Comparison of ENCODE assay signal across 15 cellular contexts in genomic region chr3:133843634-133844033, GRCh38. TPM values are rescaled to one million over a fixed set of nuclear protein-coding genes. Genes with fewer than 3 reads are reported as not detected.
DNase-seq lines count a peak whose midpoint lies in the region; ATAC-seq and FAIRE-seq lines count a peak whose summit lies in the region.
"Had no signal": no experiment of that assay in that cellular context is flagged by ENCODE, and none has a peak within 500 bp of the region (broad histone marks: within the 10 kb centered on the region; RNA-seq: fewer than 3 reads in every experiment).

No MANE protein-coding gene starts in this region.

- H3K27ac ChIP-seq in GM23248 (no peak overlapping the region), SJCRH30 (no peak overlapping the region)
- H3K27ac ChIP-seq: thyroid gland had no signal

- no peak overlapping the region for H3K4me2 ChIP-seq in GM23248 (ENCODE audit: unreplicated experiment)

- H3K4me1 ChIP-seq in GM23248 (ENCODE audit: insufficient read depth): no peaks in the 10 kb centered on the region
- H3K4me1 ChIP-seq in SJCRH30: 0 out of 2 replicates have a peak, but pooled peaks cover 5% of the 10 kb centered on the region
- H3K4me1 ChIP-seq: thyroid gland had no signal

- H3F3A ChIP-seq in GM23248 (ENCODE audit: insufficient read depth): no peaks in the 10 kb centered on the region

- in situ Hi-C loops in GM23248 (cut with MboI): no loop called here

- H3K27me3 ChIP-seq in GM23248 (replicated peaks; ENCODE audit: insufficient read depth) (no peaks in the 10 kb centered on the region; the same call in 1 of the 2 replicates), SJCRH30 (no peaks in the 10 kb centered on the region)
- H3K27me3 ChIP-seq: thyroid gland had no signal

- H4K20me1 ChIP-seq in GM23248 (ENCODE audit: insufficient read depth): no peaks in the 10 kb centered on the region

- 59 to 65% methylated on average over 7 of the region's 7 CpGs for WGBS in GM23248 (ENCODE audit: low coverage in 1 of 2, low lambda C conversion rate in 2 of 2, missing lambda C conversion rate in 2 of 2), 2 experiments

- no peaks in the 10 kb centered on the region for H3K9me2 ChIP-seq in GM23248 (ENCODE audit: insufficient read depth)

- FAIRE-seq in frontal cortex (lab: Jason Lieb, UNC): no peak
- FAIRE-seq: G401.6 had no signal

- DNase-seq in GM23248 (peak; percentile 34), SJCRH30 (peak; percentile 48 to 62), frontal cortex (ENCODE audit: low spot score in 2 of 2) (peak; percentile 8 to 35), skeletal muscle cell (ENCODE audit: low read depth) (peak; percentile 67), NCI-H510A (lab: John Stamatoyannopoulos, UW) (no peak)
- DNase-seq in activated CD4-positive, alpha-beta T cell treated with anti-CD3 and anti-CD28 coated beads for 4 hours: no peak
- DNase-seq: activated naive CD4-positive, alpha-beta T cell; CD8-positive, alpha-beta T cell; central memory CD4-positive, alpha-beta T cell; KBM-7; NCI-H1436 treated with DMSO at 0.1 percent for 48 hours; thyroid gland had no signal

- H3K36me3 ChIP-seq in GM23248 (ENCODE audit: low read depth) (no peaks in the 10 kb centered on the region), SJCRH30 (no peaks in the 10 kb centered on the region)
- H3K36me3 ChIP-seq: thyroid gland had no signal

- H3K79me2 ChIP-seq in GM23248 (ENCODE audit: insufficient read depth): no peaks in the 10 kb centered on the region

- H3K9me3 ChIP-seq in GM23248 (ENCODE audit: low read depth): no peaks in the 10 kb centered on the region
- H3K9me3 ChIP-seq in SJCRH30 (replicated peaks): no peaks in the 10 kb centered on the region
- H3K9me3 ChIP-seq: thyroid gland had no signal

- H2AFZ ChIP-seq in GM23248: no peak overlapping the region

- ATAC-seq in GM21447 (IDR thresholded peaks at IDR 0.05; ENCODE audit: unreplicated experiment): no peak
- ATAC-seq: CD8-positive, alpha-beta T cell; WTC11 had no signal

- no peak overlapping the region for H3K9ac ChIP-seq in GM23248

- H3K4me3 ChIP-seq in GM23248 (no peak overlapping the region), SJCRH30 (no peak overlapping the region), skeletal muscle cell (ENCODE audit: low read depth, low read length) (no peak overlapping the region)
- H3K4me3 ChIP-seq: thyroid gland had no signal

RNA-seq across cellular contexts. Expression of gene SRPRB, which starts 38.0 kb away (rescaled TPM):
- total RNA-seq in GM23248 (2014; rRNA removed; shearing (Covaris generic)): 82.5 and 110 TPM in 2 replicates
- 99.4 and 102 TPM in 2 replicates for polyA plus RNA-seq in GM23248 (2016; fragmentation: Nextera tagmentation; extraction: Ambion mirVana)
- total RNA-seq in SJCRH30 (2014; rRNA removed; shearing (Covaris generic)): 36.0 and 46.3 TPM in 2 replicates
- 42.8 TPM for total RNA-seq in frontal cortex

RNA-seq across cellular contexts. Expression of gene RAB6B, which starts 52.0 kb away (rescaled TPM):
- total RNA-seq in GM23248 (2014; rRNA removed; shearing (Covaris generic)): 0.38 and 0.76 TPM in 2 replicates
- 0.59 and 0.67 TPM in 2 replicates for polyA plus RNA-seq in GM23248 (2016; fragmentation: Nextera tagmentation; extraction: Ambion mirVana)
- 0.58 and 1.4 TPM in 2 replicates for total RNA-seq in SJCRH30 (2014; rRNA removed; shearing (Covaris generic))
- total RNA-seq in frontal cortex: 43.2 TPM

Comparison
In these comparisons a context has a peak if more than half of its experiments do, and no peak if none do; other contexts are left out.
1. DNase-seq: peak in GM23248 (single experiment), SJCRH30 (2 of 2), frontal cortex (2 of 2) and skeletal muscle cell (single experiment); none in NCI-H510A (single experiment) and activated CD4-positive, alpha-beta T cell treated with anti-CD3 and anti-CD28 coated beads for 4 hours (0 of 2).
2. RNA of gene RAB6B, which starts 52.0 kb away (total RNA-seq): 43.2 TPM in frontal cortex (single experiment); 0.58 to 1.4 TPM in SJCRH30 and 0.38 to 0.76 TPM in GM23248; every median in the first group is over 10 times any median in the second.